Comparison of ENCODE assay signal across 31 cellular contexts in the genomic region with DNA sequence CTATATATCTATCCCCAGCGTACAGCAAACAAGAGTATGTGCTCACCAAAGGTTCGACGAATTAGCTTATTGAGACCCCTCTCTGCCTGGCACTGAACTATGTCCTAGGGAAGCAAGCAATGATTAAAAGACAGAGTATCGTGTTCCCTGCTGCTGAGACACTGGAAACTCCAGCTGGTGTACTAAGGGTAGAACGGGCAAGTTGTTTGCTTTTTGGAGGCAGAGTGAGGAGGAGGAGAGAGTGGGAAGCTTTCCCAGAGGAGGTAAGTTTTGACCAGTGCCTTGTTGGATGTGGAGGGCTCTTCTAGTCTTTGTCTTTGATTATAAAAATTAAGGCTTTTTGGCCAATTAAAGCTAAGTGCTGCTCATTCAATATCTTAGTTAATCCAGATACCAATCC.
"Had no signal": no experiment of that assay in that cellular context is flagged by ENCODE, and none has a peak within 500 bp of the region (broad histone marks: within the 10 kb centered on the region; RNA-seq: fewer than 3 reads in every experiment).

No MANE protein-coding gene starts in this region.

- FAIRE-seq: keratinocyte, urothelium cell line had no signal

- H3K9me3 ChIP-seq: heart right ventricle, left ventricle myocardium inferior, neutrophil, ovary, prostate gland, stomach, testis, thyroid gland, transverse colon, upper lobe of right lung had no signal

- ATAC-seq: left colon; naive thymus-derived CD8-positive, alpha-beta T cell; right cardiac atrium; sciatic nerve; stimulated activated naive B cell treated with anti-CD40 and anti-IgM and Interleukin-4, amounts not matched to agents 10 μg/mL and 1 μg/mL and 100 μg/mL, for 72 hours; stimulated activated naive CD8-positive, alpha-beta T cell treated with anti-CD3 and anti-CD28 coated beads, Interleukin-15, Interleukin-2, amounts not matched to agents 100 U/mL and 50 U/mL, for 24 hours; upper lobe of right lung had no signal

- H2AFZ ChIP-seq: hepatocyte, neural progenitor cell had no signal

- H3K36me3 ChIP-seq: heart right ventricle, left ventricle myocardium inferior, neural progenitor cell, neutrophil, ovary, prostate gland, stomach, thyroid gland, transverse colon, upper lobe of right lung had no signal

- H3K4me1 Mint-ChIP-seq: memory B cell; naive thymus-derived CD8-positive, alpha-beta T cell; stimulated activated naive B cell treated with anti-CD40 and anti-IgM and Interleukin-4, amounts not matched to agents 10 μg/mL and 1 μg/mL and 100 μg/mL, for 72 hours had no signal

- H3K4me2 ChIP-seq: hepatocyte, neural progenitor cell had no signal

- H3K9ac ChIP-seq: neural progenitor cell had no signal

- H3K4me3 ChIP-seq: heart right ventricle, hepatocyte, left ventricle myocardium inferior, lung, neural progenitor cell, ovary, prostate gland, skin epidermis, stomach, testis, thyroid gland, transverse colon, upper lobe of right lung had no signal

- H3K27me3 ChIP-seq: hepatocyte, neural progenitor cell, neutrophil, ovary, testis, thyroid gland, transverse colon, upper lobe of right lung had no signal

- H3K79me2 ChIP-seq: hepatocyte had no signal

- H3K4me3 Mint-ChIP-seq: memory B cell; naive thymus-derived CD8-positive, alpha-beta T cell; nephron progenitor cell; neural progenitor cell; stimulated activated naive B cell treated with anti-CD40 and anti-IgM and Interleukin-4, amounts not matched to agents 10 μg/mL and 1 μg/mL and 100 μg/mL, for 72 hours had no signal

- H3K4me1 ChIP-seq: left ventricle myocardium inferior, prostate gland, stomach, transverse colon, upper lobe of right lung had no signal

- H3K27ac Mint-ChIP-seq: memory B cell; stimulated activated naive B cell treated with anti-CD40 and anti-IgM and Interleukin-4, amounts not matched to agents 10 μg/mL and 1 μg/mL and 100 μg/mL, for 72 hours had no signal

- DNase-seq: heart right ventricle; left colon; left ventricle myocardium inferior; naive thymus-derived CD8-positive, alpha-beta T cell; nephron progenitor cell; occipital lobe; ovary; posterior cingulate gyrus; retina; right cardiac atrium; stimulated activated CD4-positive, alpha-beta T cell treated with anti-CD3 and anti-CD28 coated beads, Interleukin-12 subunit alpha, Interleukin-12 subunit beta, amount 100 ng/mL, for 4 hours; stimulated activated CD4-positive, alpha-beta T cell treated with anti-CD3 and anti-CD28 coated beads, Interleukin-15, amount 100 ng/mL, for 24 hours; stimulated activated CD4-positive, alpha-beta T cell treated with anti-CD3 and anti-CD28 coated beads, Interleukin-2, amount 100 ng/mL, for 24 hours; stimulated activated CD4-positive, alpha-beta T cell treated with anti-CD3 and anti-CD28 coated beads, Interleukin-4, amount 100 ng/mL, for 1 hour; stimulated activated naive B cell treated with anti-CD40 and anti-IgM and Interleukin-4, amounts not matched to agents 10 μg/mL and 1 μg/mL and 100 μg/mL, for 72 hours; stimulated activated naive CD8-positive, alpha-beta T cell treated with anti-CD3 and anti-CD28 coated beads, Interleukin-15, Interleukin-2, amounts not matched to agents 100 U/mL and 50 U/mL, for 24 hours; stomach; testis; thyroid gland; transverse colon; upper lobe of right lung had no signal

- H3K36me3 Mint-ChIP-seq: memory B cell; naive thymus-derived CD8-positive, alpha-beta T cell; neural progenitor cell; stimulated activated naive B cell treated with anti-CD40 and anti-IgM and Interleukin-4, amounts not matched to agents 10 μg/mL and 1 μg/mL and 100 μg/mL, for 72 hours had no signal

- H3K27ac ChIP-seq: heart right ventricle, left ventricle myocardium inferior, neural progenitor cell, neutrophil, ovary, prostate gland, skin epidermis, stomach, testis, thyroid gland, transverse colon, upper lobe of right lung had no signal

- H3K9me3 Mint-ChIP-seq: memory B cell; naive thymus-derived CD8-positive, alpha-beta T cell; stimulated activated naive B cell treated with anti-CD40 and anti-IgM and Interleukin-4, amounts not matched to agents 10 μg/mL and 1 μg/mL and 100 μg/mL, for 72 hours had no signal
